In genomic region chr22:46674906-46675305, GRCh38 we compare ENCODE assay signal across 15 cellular contexts. TPM values are rescaled to one million over a fixed set of nuclear protein-coding genes. Genes with fewer than 3 reads are reported as not detected.
DNase-seq lines count a peak whose midpoint lies in the region; ATAC-seq and TF ChIP-seq lines count a peak whose summit lies in the region.
"Had no signal": no experiment of that assay in that cellular context is flagged by ENCODE, and none has a peak within 500 bp of the region (broad histone marks: within the 10 kb centered on the region; RNA-seq: fewer than 3 reads in every experiment).

No MANE protein-coding gene starts in this region.

- H3K9me3 Mint-ChIP-seq in activated CD4-positive, alpha-beta memory T cell treated with anti-CD3 and anti-CD28 coated beads, Interleukin-2, amount 10 ng/mL, durations not matched to agents 7 days and 5 days = no peaks in the 10 kb centered on the region
- H3K9me3 Mint-ChIP-seq in MCF 10A (ENCODE audit: unreplicated experiment) = no peaks in the 10 kb centered on the region

- no TSS peak for BruUV-seq in MCF 10A (replicated peaks; lab: Mats Ljungman, UMichigan)

- H3K4me3 Mint-ChIP-seq in activated CD4-positive, alpha-beta memory T cell treated with anti-CD3 and anti-CD28 coated beads, Interleukin-2, amount 10 ng/mL, durations not matched to agents 7 days and 5 days = peak overlapping the region; percentile 82
- no peak overlapping the region for H3K4me3 Mint-ChIP-seq in MCF 10A (ENCODE audit: unreplicated experiment)

- H3K36me3 ChIP-seq in heart left ventricle = peaks cover 0 to 70% (median 44%) of the 10 kb centered on the region in 9 donors
- peaks cover 0 to 77% (median 68%) of the 10 kb centered on the region in 4 donors for H3K36me3 ChIP-seq in esophagus muscularis mucosa
- H3K36me3 ChIP-seq in stomach = peaks cover 26 to 89% (median 75%) of the 10 kb centered on the region in 4 donors

- H3K4me3 ChIP-seq in heart left ventricle = peak overlapping the region in 10 of 12 donors; percentile 22 to 61 (median 44)
- peak overlapping the region; percentile 4 to 20 (median 13) for H3K4me3 ChIP-seq in esophagus muscularis mucosa
- H3K4me3 ChIP-seq in stomach = peak overlapping the region in 2 of 4 donors; percentile 11 to 31
- H3K4me3 ChIP-seq: transverse colon had no signal

- TF ChIP-seq POLR2A in heart left ventricle (IDR thresholded peaks at IDR 0.05) (no peak), esophagus muscularis mucosa (IDR thresholded peaks at IDR 0.05; ENCODE audit: low read depth) (no peak), stomach (IDR thresholded peaks at IDR 0.05) (no peak)

- H3K4me1 ChIP-seq in heart left ventricle = peaks cover 0 to 51% (median 18%) of the 10 kb centered on the region in 12 donors
- H3K4me1 ChIP-seq in esophagus muscularis mucosa = peaks cover 16 to 19% (median 17%) of the 10 kb centered on the region in 4 donors
- H3K4me1 ChIP-seq in stomach = peaks cover 4 to 22% (median 15%) of the 10 kb centered on the region in 4 donors

- peak overlapping the region; percentile 89 for H3K27ac Mint-ChIP-seq in activated CD4-positive, alpha-beta memory T cell treated with anti-CD3 and anti-CD28 coated beads, Interleukin-2, amount 10 ng/mL, durations not matched to agents 7 days and 5 days
- no peak overlapping the region for H3K27ac Mint-ChIP-seq in MCF 10A (ENCODE audit: low read depth, unreplicated experiment)

- intact Hi-C loops in heart left ventricle (cut with DNase I) = loop anchor here in 4 of 10 donors (5.0 kb wide), 4 partner anchors 98 to 313 kb away; no protein-coding TSS in a partner anchor
- intact Hi-C loops in left ventricle myocardium superior (cut with micrococcal nuclease) = no loop called here
- intact Hi-C loops in esophagus muscularis mucosa (cut with DNase I) = no loop called here
- intact Hi-C loops in stomach (cut with DNase I; ENCODE audit: low total_unique reads) = no loop called here
- intact Hi-C loops in MCF 10A (cut with micrococcal nuclease) = no loop called here

- H3K36me3 Mint-ChIP-seq in activated CD4-positive, alpha-beta memory T cell treated with anti-CD3 and anti-CD28 coated beads, Interleukin-2, amount 10 ng/mL, durations not matched to agents 7 days and 5 days (ENCODE audit: low read depth) = peaks cover 7% of the 10 kb centered on the region
- H3K36me3 Mint-ChIP-seq in MCF 10A (ENCODE audit: insufficient read depth, unreplicated experiment) = peaks cover 26% of the 10 kb centered on the region

- WGBS in heart left ventricle, 4 donors = 64 to 87% (median 75%) methylated on average over 3 to 11 of the region's 11 CpGs
- WGBS in esophagus muscularis mucosa = 94% methylated on average over 7 of the region's 11 CpGs
- WGBS in stomach, 5 donors = 82 to 100% (median 85%) methylated on average over 3 to 11 of the region's 11 CpGs

- DNase-seq in heart left ventricle = no peak
- no peak for DNase-seq in left ventricle myocardium superior
- no peak for DNase-seq in activated CD4-positive, alpha-beta memory T cell treated with anti-CD3 and anti-CD28 coated beads, Interleukin-2, amount 10 ng/mL, durations not matched to agents 7 days and 5 days
- no peak for DNase-seq in esophagus muscularis mucosa (ENCODE audit: extremely low spot score)
- DNase-seq in stomach = no peak
- no peak for DNase-seq in MCF 10A (ENCODE audit: unreplicated experiment)
- no peak for DNase-seq in ureter (ENCODE audit: low spot score)
- DNase-seq: DMS 273 treated with DMSO at 0.1 percent for 48 hours, NCI-H1105 treated with DMSO at 0.1 percent for 48 hours, NCI-H226, OCI-M1, retina had no signal

- CTCF ChIA-PET in activated CD4-positive, alpha-beta memory T cell treated with anti-CD3 and anti-CD28 coated beads, Interleukin-2, amount 10 ng/mL, durations not matched to agents 7 days and 5 days (lab: Charles Lee) = interaction anchor here (1.2 kb wide), 1 partner anchor 111 kb away, joined by 3 read pairs; no protein-coding TSS in a partner anchor
- CTCF ChIA-PET in MCF 10A (lab: Yijun Ruan, JAX) = no interaction called here

- POLR2A ChIA-PET in activated CD4-positive, alpha-beta memory T cell treated with anti-CD3 and anti-CD28 coated beads, Interleukin-2, amount 10 ng/mL, durations not matched to agents 7 days and 5 days (lab: Charles Lee) = no interaction called here
- POLR2A ChIA-PET in MCF 10A (lab: Yijun Ruan, JAX) = interaction anchor here (0.7 kb wide), 1 partner anchor 540 kb away, joined by 3 read pairs; no protein-coding TSS in a partner anchor

- no peak for TF ChIP-seq CTCF in heart left ventricle (IDR thresholded peaks at IDR 0.05)
- no peak for TF ChIP-seq CTCF in esophagus muscularis mucosa (IDR thresholded peaks at IDR 0.05)
- TF ChIP-seq CTCF in stomach (IDR thresholded peaks at IDR 0.05) = no peak
- no peak for TF ChIP-seq CTCF in MCF 10A (IDR thresholded peaks at IDR 0.05; ENCODE audit: unreplicated experiment)

- no peaks in the 10 kb centered on the region for H3K9me3 ChIP-seq in heart left ventricle
- H3K9me3 ChIP-seq in esophagus muscularis mucosa = no peaks in the 10 kb centered on the region
- H3K9me3 ChIP-seq in stomach = no peaks in the 10 kb centered on the region
- H3K9me3 ChIP-seq: transverse colon had no signal

- TF ChIP-seq EP300 in esophagus muscularis mucosa (IDR thresholded peaks at IDR 0.05) (no peak), stomach (IDR thresholded peaks at IDR 0.05) (no peak)

- H3K27ac ChIP-seq in heart left ventricle = peak overlapping the region; percentile 15 to 86 (median 69)
- H3K27ac ChIP-seq in esophagus muscularis mucosa (replicated peaks in 1 of 4) = peak overlapping the region in 2 of 4 donors; percentile 28 to 46
- peak overlapping the region in 3 of 5 donors; percentile 7 to 38 (median 33) for H3K27ac ChIP-seq in stomach
- H3K27ac ChIP-seq: transverse colon had no signal

- H3K27me3 Mint-ChIP-seq in activated CD4-positive, alpha-beta memory T cell treated with anti-CD3 and anti-CD28 coated beads, Interleukin-2, amount 10 ng/mL, durations not matched to agents 7 days and 5 days = no peaks in the 10 kb centered on the region
- no peaks in the 10 kb centered on the region for H3K27me3 Mint-ChIP-seq in MCF 10A (ENCODE audit: insufficient read depth, unreplicated experiment)

- H3K27me3 ChIP-seq in heart left ventricle (no peaks in the 10 kb centered on the region), esophagus muscularis mucosa (no peaks in the 10 kb centered on the region), stomach (no peaks in the 10 kb centered on the region)
- H3K27me3 ChIP-seq: transverse colon had no signal

- no peak for ATAC-seq in heart left ventricle
- ATAC-seq in left ventricle myocardium superior = no peak
- no peak for ATAC-seq in HG02610 (IDR thresholded peaks at IDR 0.05; ENCODE audit: unreplicated experiment)
- ATAC-seq: HepG2 had no signal

- peaks cover 27% of the 10 kb centered on the region for H3K4me1 Mint-ChIP-seq in activated CD4-positive, alpha-beta memory T cell treated with anti-CD3 and anti-CD28 coated beads, Interleukin-2, amount 10 ng/mL, durations not matched to agents 7 days and 5 days
- H3K4me1 Mint-ChIP-seq in MCF 10A (ENCODE audit: insufficient read depth, unreplicated experiment) = no peaks in the 10 kb centered on the region

RNA-seq across cellular contexts. Expression of gene GRAMD4, which starts 54.7 kb away (rescaled TPM):
- total RNA-seq in heart left ventricle = 100 to 1,000 TPM in 2 of 9 donors, 10 to 100 TPM in 7; 31.2 to 122 (median 72.5) TPM
- polyA plus RNA-seq in heart left ventricle = 10 to 100 TPM; 22.4 to 53.2 TPM
- 94.0 TPM for total RNA-seq in left ventricle myocardium superior
- total RNA-seq in activated CD4-positive, alpha-beta memory T cell treated with anti-CD3 and anti-CD28 coated beads, Interleukin-2, amount 10 ng/mL, durations not matched to agents 7 days and 5 days = 10 to 100 TPM; 52.9 to 54.8 TPM
- total RNA-seq in esophagus muscularis mucosa = 100 to 1,000 TPM in 1 of 4 donors, 10 to 100 TPM in 3; 20.0 to 126 (median 63.8) TPM
- 100 to 1,000 TPM in 1 of 5 donors, 10 to 100 TPM in 4; 20.5 to 452 (median 30.9) TPM for total RNA-seq in stomach
- 10 to 100 TPM in 2 of 3 donors, 1 to 10 TPM in 1; 7.4 to 14.3 (median 13.7) TPM for polyA plus RNA-seq in stomach
- 15.6 and 23.7 TPM in 2 replicates for total RNA-seq in MCF 10A (2022)
- 34.9 TPM for total RNA-seq in ureter
